Comparison of ENCODE assay signal across 22 cellular contexts in genomic region chr3:2655229-2655701, GRCh38.
DNase-seq lines count a peak whose midpoint lies in the region; ATAC-seq and TF ChIP-seq lines count a peak whose summit lies in the region.
"Had no signal": no experiment of that assay in that cellular context is flagged by ENCODE, and none has a peak within 500 bp of the region (broad histone marks: within the 10 kb centered on the region; RNA-seq: fewer than 3 reads in every experiment).

No MANE protein-coding gene starts in this region.

- no peak overlapping the region for H3K27ac Mint-ChIP-seq in activated naive CD4-positive, alpha-beta T cell treated with anti-CD3 and anti-CD28 coated beads, Interleukin-2, amount 10 ng/mL, durations not matched to agents 7 days and 5 days
- H3K27ac Mint-ChIP-seq: activated CD4-positive, alpha-beta memory T cell treated with anti-CD3 and anti-CD28 coated beads, Interleukin-2, amount 10 ng/mL, durations not matched to agents 7 days and 5 days; naive thymus-derived CD4-positive, alpha-beta T cell; stimulated activated effector memory CD8-positive, alpha-beta T cell treated with anti-CD3 and anti-CD28 coated beads, Interleukin-12 subunit alpha, Interleukin-12 subunit beta, amount 100 ng/mL, for 72 hours had no signal

- TF ChIP-seq POLR2A in GM18505 (IDR thresholded peaks at IDR 0.05; ENCODE audit: borderline replicate concordance, extremely low read depth, insufficient read depth, insufficient read length), result no peak
- TF ChIP-seq POLR2A in body of pancreas (IDR thresholded peaks at IDR 0.05), result no peak

- no peak for TF ChIP-seq CTCF in body of pancreas (IDR thresholded peaks at IDR 0.05)
- no peak for TF ChIP-seq CTCF in omental fat pad (IDR thresholded peaks at IDR 0.05)

- no peak overlapping the region for H3K4me3 Mint-ChIP-seq in activated naive CD4-positive, alpha-beta T cell treated with anti-CD3 and anti-CD28 coated beads, Interleukin-2, amount 10 ng/mL, durations not matched to agents 7 days and 5 days
- H3K4me3 Mint-ChIP-seq: activated CD4-positive, alpha-beta memory T cell treated with anti-CD3 and anti-CD28 coated beads, Interleukin-2, amount 10 ng/mL, durations not matched to agents 7 days and 5 days; naive thymus-derived CD4-positive, alpha-beta T cell; stimulated activated effector memory CD8-positive, alpha-beta T cell treated with anti-CD3 and anti-CD28 coated beads, Interleukin-12 subunit alpha, Interleukin-12 subunit beta, amount 100 ng/mL, for 72 hours had no signal

- no peaks in the 10 kb centered on the region for H3K27me3 Mint-ChIP-seq in activated naive CD4-positive, alpha-beta T cell treated with anti-CD3 and anti-CD28 coated beads, Interleukin-2, amount 10 ng/mL, durations not matched to agents 7 days and 5 days
- H3K27me3 Mint-ChIP-seq: activated CD4-positive, alpha-beta memory T cell treated with anti-CD3 and anti-CD28 coated beads, Interleukin-2, amount 10 ng/mL, durations not matched to agents 7 days and 5 days had no signal

- intact Hi-C loops in body of pancreas (cut with DNase I), result no loop called here

- no peaks in the 10 kb centered on the region for H3K36me3 Mint-ChIP-seq in activated naive CD4-positive, alpha-beta T cell treated with anti-CD3 and anti-CD28 coated beads, Interleukin-2, amount 10 ng/mL, durations not matched to agents 7 days and 5 days
- H3K36me3 Mint-ChIP-seq: naive thymus-derived CD4-positive, alpha-beta T cell; stimulated activated effector memory CD8-positive, alpha-beta T cell treated with anti-CD3 and anti-CD28 coated beads, Interleukin-12 subunit alpha, Interleukin-12 subunit beta, amount 100 ng/mL, for 72 hours had no signal

- no peaks in the 10 kb centered on the region for H3K9me3 ChIP-seq in body of pancreas
- no peaks in the 10 kb centered on the region for H3K9me3 ChIP-seq in mesodermal cell (ENCODE audit: control insufficient read depth, low read length)
- H3K9me3 ChIP-seq: ovary, testis had no signal

- WGBS in body of pancreas, 2 donors, result 8 to 10% methylated on average over 1 of the region's 1 CpG
- 83% methylated on average over 1 of the region's 1 CpG; no CpG with 5 or more reads in 1 of the 2 experiments for WGBS in mesodermal cell (ENCODE audit: insufficient coverage in 2 of 2), 2 experiments

- H3K4me3 ChIP-seq in body of pancreas (no peak overlapping the region), mesodermal cell (ENCODE audit: extremely low read depth, insufficient read depth, low read length, poor library complexity, severe bottlenecking) (no peak overlapping the region)
- H3K4me3 ChIP-seq: ovary, testis had no signal

- no peaks in the 10 kb centered on the region for H3K36me3 ChIP-seq in body of pancreas (replicated peaks in 1 of 2; ENCODE audit: insufficient read depth in 1 of 2, low read depth in 2 of 2)
- no peaks in the 10 kb centered on the region for H3K36me3 ChIP-seq in mesodermal cell (ENCODE audit: control insufficient read depth, insufficient read depth, low read length)
- H3K36me3 ChIP-seq: ovary had no signal

- no peaks in the 10 kb centered on the region for H3K4me1 Mint-ChIP-seq in activated naive CD4-positive, alpha-beta T cell treated with anti-CD3 and anti-CD28 coated beads, Interleukin-2, amount 10 ng/mL, durations not matched to agents 7 days and 5 days
- H3K4me1 Mint-ChIP-seq: activated CD4-positive, alpha-beta memory T cell treated with anti-CD3 and anti-CD28 coated beads, Interleukin-2, amount 10 ng/mL, durations not matched to agents 7 days and 5 days; naive thymus-derived CD4-positive, alpha-beta T cell; stimulated activated effector memory CD8-positive, alpha-beta T cell treated with anti-CD3 and anti-CD28 coated beads, Interleukin-12 subunit alpha, Interleukin-12 subunit beta, amount 100 ng/mL, for 72 hours had no signal

- no peaks in the 10 kb centered on the region for H3K9me3 Mint-ChIP-seq in activated naive CD4-positive, alpha-beta T cell treated with anti-CD3 and anti-CD28 coated beads, Interleukin-2, amount 10 ng/mL, durations not matched to agents 7 days and 5 days
- H3K9me3 Mint-ChIP-seq: activated CD4-positive, alpha-beta memory T cell treated with anti-CD3 and anti-CD28 coated beads, Interleukin-2, amount 10 ng/mL, durations not matched to agents 7 days and 5 days; stimulated activated effector memory CD8-positive, alpha-beta T cell treated with anti-CD3 and anti-CD28 coated beads, Interleukin-12 subunit alpha, Interleukin-12 subunit beta, amount 100 ng/mL, for 72 hours had no signal

- DNase-seq in body of pancreas (no peak), omental fat pad (ENCODE audit: low spot score) (no peak)
- DNase-seq in activated naive CD4-positive, alpha-beta T cell treated with anti-CD3 and anti-CD28 coated beads, Interleukin-2, amount 10 ng/mL, durations not matched to agents 7 days and 5 days, result no peak
- DNase-seq: activated CD4-positive, alpha-beta memory T cell treated with anti-CD3 and anti-CD28 coated beads, Interleukin-2, amount 10 ng/mL, durations not matched to agents 7 days and 5 days; activated CD4-positive, CD25-positive, alpha-beta regulatory T cell; activated T-cell treated with anti-CD3 and anti-CD28 coated beads for 4 hours; amniotic stem cell; foreskin keratinocyte; hypothalamus; islet precursor cell; naive thymus-derived CD4-positive, alpha-beta T cell; NCI-H2029; ovary; testis had no signal

- H3K27ac ChIP-seq in body of pancreas, result peak overlapping the region in 3 of 4 donors; percentile 6 to 44 (median 33)
- peak overlapping the region; percentile 77 for H3K27ac ChIP-seq in mesodermal cell (ENCODE audit: low read depth, low read length, severe bottlenecking)
- H3K27ac ChIP-seq: C4-2B, foreskin keratinocyte, ovary, testis had no signal

- CTCF ChIA-PET in activated naive CD4-positive, alpha-beta T cell treated with anti-CD3 and anti-CD28 coated beads, Interleukin-2, amount 10 ng/mL, durations not matched to agents 7 days and 5 days (lab: Charles Lee), result no interaction called here

- H3K4me1 ChIP-seq in body of pancreas, result peaks cover 11% of the 10 kb centered on the region
- peaks cover 22% of the 10 kb centered on the region for H3K4me1 ChIP-seq in mesodermal cell (ENCODE audit: control insufficient read depth, insufficient read depth, low read length, poor library complexity, severe bottlenecking)
- H3K4me1 ChIP-seq: foreskin keratinocyte, testis had no signal

- no peaks in the 10 kb centered on the region for H3K27me3 ChIP-seq in body of pancreas
- H3K27me3 ChIP-seq: foreskin keratinocyte, ovary, testis had no signal

- ATAC-seq in GM18505 (IDR thresholded peaks at IDR 0.05; ENCODE audit: unreplicated experiment) (peak; percentile 57), HG02885 (IDR thresholded peaks at IDR 0.05; ENCODE audit: poor library complexity, unreplicated experiment) (peak; percentile 40), body of pancreas (peak; percentile 47), HG03521 (IDR thresholded peaks at IDR 0.05; ENCODE audit: unreplicated experiment) (no peak), omental fat pad (ENCODE audit: low FRiP score) (no peak)
- ATAC-seq: foreskin keratinocyte; naive thymus-derived CD4-positive, alpha-beta T cell; sciatic nerve; SK-N-SH treated with all-trans-retinoic acid at 6 μM for 48 hours; stimulated activated effector memory CD8-positive, alpha-beta T cell treated with anti-CD3 and anti-CD28 coated beads, Interleukin-12 subunit alpha, Interleukin-12 subunit beta, amount 100 ng/mL, for 72 hours had no signal

Comparison
In these comparisons a context has a peak if more than half of its experiments do, and no peak if none do; other contexts are left out.
1. ATAC-seq: peak in GM18505 (single experiment), HG02885 (single experiment) and body of pancreas (single experiment); none in HG03521 (single experiment) and omental fat pad (single experiment).